In genomic region chr17:7015587-7016020, GRCh38 we compare ENCODE assay signal across 1 cellular context.
TF ChIP-seq lines count a peak whose summit lies in the region.

No MANE protein-coding gene starts in this region.

TF ChIP-seq in WTC11, 78 proteins besides CTCF, POLR2A, EP300 and RAD21 (continued from another document):
- no peak for TF ChIP-seq ZNF425 (CRISPR knock-in tag; conservative IDR thresholded peaks at IDR 0.05)
- TF ChIP-seq MLX (CRISPR knock-in tag; IDR thresholded peaks at IDR 0.05): no peak
- TF ChIP-seq FOXJ3 (CRISPR knock-in tag; IDR thresholded peaks at IDR 0.05; ENCODE audit: borderline replicate concordance): no peak
